Comparison of ENCODE assay signal across 8 cellular contexts in the genomic region with DNA sequence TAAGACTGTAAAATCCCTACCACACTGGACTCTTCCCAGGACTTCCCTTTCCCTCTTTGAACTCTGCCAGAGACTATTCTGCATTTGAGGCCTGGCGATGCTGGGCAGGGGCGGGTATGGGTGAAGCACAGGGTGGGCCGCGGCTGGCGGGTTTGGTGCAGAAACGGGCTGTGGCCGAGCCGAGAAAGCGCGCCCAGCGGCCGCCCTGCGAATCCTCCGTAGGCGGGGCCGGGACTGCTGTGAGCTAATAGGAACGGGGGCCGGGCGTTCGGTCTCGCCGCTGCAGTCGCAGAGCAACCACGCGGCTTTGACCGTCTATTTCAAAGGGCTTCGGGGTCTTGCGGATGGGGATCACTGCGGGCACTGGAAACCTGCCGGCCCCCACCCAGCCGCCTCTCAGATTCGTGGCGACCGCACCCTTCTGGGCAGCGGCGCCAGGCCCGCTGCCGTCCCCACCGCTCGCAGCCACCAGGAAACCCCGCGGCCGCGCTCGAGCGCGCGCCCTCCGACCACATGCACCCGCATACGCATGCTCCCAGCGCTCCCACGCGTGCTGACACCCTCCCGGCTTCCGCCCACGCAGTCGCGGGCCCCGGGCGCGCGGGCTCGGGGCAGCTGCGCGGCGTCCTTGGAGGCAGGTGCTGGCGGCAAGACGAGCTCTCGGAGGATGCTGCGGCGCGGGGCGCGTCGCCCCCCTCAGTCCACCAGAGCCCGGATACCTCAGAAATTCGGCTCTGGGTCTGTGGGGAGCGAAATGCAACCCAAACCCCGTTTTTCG. TPM values are rescaled to one million over a fixed set of nuclear protein-coding genes. Genes with fewer than 3 reads are reported as not detected.
DNase-seq lines count a peak whose midpoint lies in the region; FAIRE-seq lines count a peak whose summit lies in the region.

No MANE protein-coding gene starts in this region.

- H3K79me1 ChIP-seq in neuronal stem cell (ENCODE audit: low read depth, low read length) = no peaks in the 10 kb centered on the region

- peak overlapping the region; percentile 17 for H2BK12ac ChIP-seq in neuronal stem cell (ENCODE audit: low read length)

- H3K36me3 ChIP-seq in ES-I3 (ENCODE audit: insufficient read depth, low read length) (no peaks in the 10 kb centered on the region), GM23248 (ENCODE audit: low read depth) (no peaks in the 10 kb centered on the region), SJCRH30 (no peaks in the 10 kb centered on the region), neuronal stem cell (replicated peaks in 1 of 2; ENCODE audit: control insufficient read depth in 2 of 2, insufficient read depth in 2 of 2, low read length in 2 of 2) (peaks cover 0 to 11% of the 10 kb centered on the region in 2 donors), subcutaneous abdominal adipose tissue (ENCODE audit: control insufficient read depth in 5 of 5, insufficient read depth in 5 of 5, low read length in 5 of 5) (no peaks in the 10 kb centered on the region)

- peak overlapping the region; percentile 86 for H2BK15ac ChIP-seq in neuronal stem cell (ENCODE audit: low read length)

- H4K8ac ChIP-seq in neuronal stem cell (ENCODE audit: low read depth, low read length) = no peak overlapping the region

- peak overlapping the region; percentile 98 for H3K18ac ChIP-seq in neuronal stem cell (ENCODE audit: low read length)

- no peaks in the 10 kb centered on the region for H3K79me2 ChIP-seq in GM23248 (ENCODE audit: insufficient read depth)

- peaks cover 46% of the 10 kb centered on the region for H3F3A ChIP-seq in GM23248 (ENCODE audit: insufficient read depth)

- in situ Hi-C loops in GM23248 (cut with MboI) = loop anchor here (25.0 kb wide), 1 partner anchor 534 kb away; no protein-coding TSS in a partner anchor

- H3K9ac ChIP-seq in ES-I3 (ENCODE audit: low read depth, low read length) = peak overlapping the region; percentile 97
- peak overlapping the region; percentile 91 for H3K9ac ChIP-seq in GM23248
- peak overlapping the region; percentile 95 for H3K9ac ChIP-seq in neuronal stem cell (ENCODE audit: low read depth, low read length, poor library complexity)
- H3K9ac ChIP-seq in subcutaneous abdominal adipose tissue (ENCODE audit: low read length in 5 of 5) = peak overlapping the region; percentile 48 to 92 (median 77)

- H3K4me3 ChIP-seq in GM23248 (peak overlapping the region; percentile 94), SJCRH30 (peak overlapping the region; percentile 97), neuronal stem cell (ENCODE audit: low read length in 2 of 2) (peak overlapping the region; percentile 81 to 98), subcutaneous abdominal adipose tissue (ENCODE audit: low read depth in 1 of 5, low read length in 5 of 5) (peak overlapping the region; percentile 23 to 92 (median 87))

- H3K9me2 ChIP-seq in GM23248 (ENCODE audit: insufficient read depth) = no peaks in the 10 kb centered on the region

- H3K23ac ChIP-seq in neuronal stem cell (ENCODE audit: low read depth, low read length, poor library complexity) = peak overlapping the region; percentile 92

- H3K9me3 ChIP-seq in ES-I3 (ENCODE audit: control insufficient read depth, insufficient read depth, low read length) (no peaks in the 10 kb centered on the region), GM23248 (ENCODE audit: low read depth) (no peaks in the 10 kb centered on the region), SJCRH30 (replicated peaks) (peaks cover 5% of the 10 kb centered on the region; the same call in 1 of the 2 replicates), neuronal stem cell (replicated peaks in 1 of 2; ENCODE audit: control insufficient read depth in 2 of 2, insufficient read depth in 1 of 2, low read depth in 1 of 2, low read length in 2 of 2) (peaks cover 1 to 16% of the 10 kb centered on the region in 2 donors), subcutaneous abdominal adipose tissue (ENCODE audit: control insufficient read depth in 5 of 5, low read length in 5 of 5) (no peaks in the 10 kb centered on the region)

- no peaks in the 10 kb centered on the region for H4K20me1 ChIP-seq in GM23248 (ENCODE audit: insufficient read depth)

- no peak overlapping the region for H2AK5ac ChIP-seq in neuronal stem cell (ENCODE audit: low read depth, low read length)

- peak overlapping the region; percentile 91 for H2BK5ac ChIP-seq in neuronal stem cell (ENCODE audit: low read length)

- H2BK120ac ChIP-seq in neuronal stem cell (ENCODE audit: low read depth, low read length) = peak overlapping the region; percentile 67

- 0 to 2% methylated on average over 73 to 78 of the region's 81 CpGs for WGBS in GM23248 (ENCODE audit: low coverage in 1 of 2, low lambda C conversion rate in 2 of 2, missing lambda C conversion rate in 2 of 2), 2 experiments
- no CpG with 5 or more reads among the region's 81 CpGs for WGBS in neuronal stem cell (ENCODE audit: extremely low coverage in 2 of 2, insufficient read length in 2 of 2, insufficient replicate concordance in 1 of 2), 2 donors

- FAIRE-seq in frontal cortex (lab: Jason Lieb, UNC) = no peak

- no peaks in the 10 kb centered on the region for H3K4me1 ChIP-seq in ES-I3 (ENCODE audit: insufficient read depth, low read length)
- H3K4me1 ChIP-seq in GM23248 (ENCODE audit: insufficient read depth) = peaks cover 39% of the 10 kb centered on the region
- peaks cover 8% of the 10 kb centered on the region for H3K4me1 ChIP-seq in SJCRH30
- H3K4me1 ChIP-seq in neuronal stem cell (ENCODE audit: control insufficient read depth in 2 of 2, insufficient read depth in 1 of 2, low read depth in 1 of 2, low read length in 2 of 2) = peaks cover 0 to 4% of the 10 kb centered on the region in 2 donors
- H3K4me1 ChIP-seq in subcutaneous abdominal adipose tissue (ENCODE audit: control insufficient read depth in 5 of 5, insufficient read depth in 5 of 5, low read length in 5 of 5) = peaks cover 7 to 38% (median 23%) of the 10 kb centered on the region in 5 donors

- peak overlapping the region; percentile 97 for H3K4me2 ChIP-seq in GM23248 (ENCODE audit: unreplicated experiment)
- peak overlapping the region; percentile 60 for H3K4me2 ChIP-seq in neuronal stem cell (ENCODE audit: insufficient read depth, low read length, poor library complexity, severe bottlenecking)

- H2AFZ ChIP-seq in GM23248 (peak overlapping the region; percentile 81), neuronal stem cell (ENCODE audit: low read length) (peak overlapping the region; percentile 97)

- H4K91ac ChIP-seq in neuronal stem cell (ENCODE audit: low read depth, low read length, poor library complexity) = no peak overlapping the region

- H3K14ac ChIP-seq in neuronal stem cell (ENCODE audit: low read length) = peak overlapping the region; percentile 86

- H3K27ac ChIP-seq in GM23248 (peak overlapping the region; percentile 98), SJCRH30 (peak overlapping the region; percentile 92), neuronal stem cell (replicated peaks; ENCODE audit: low read length) (peak overlapping the region; percentile 83), subcutaneous abdominal adipose tissue (ENCODE audit: low read depth, low read length) (peak overlapping the region; percentile 98)

- H3K27me3 ChIP-seq in GM23248 (replicated peaks; ENCODE audit: insufficient read depth) = no peaks in the 10 kb centered on the region
- no peaks in the 10 kb centered on the region for H3K27me3 ChIP-seq in SJCRH30
- H3K27me3 ChIP-seq in neuronal stem cell (ENCODE audit: control insufficient read depth in 3 of 3, insufficient read depth in 3 of 3, low read depth in 1 of 3, low read length in 3 of 3) = no peaks in the 10 kb centered on the region
- no peaks in the 10 kb centered on the region for H3K27me3 ChIP-seq in subcutaneous abdominal adipose tissue (ENCODE audit: control insufficient read depth in 5 of 5, insufficient read depth in 4 of 5, low read length in 5 of 5)

- H3K4ac ChIP-seq in neuronal stem cell (ENCODE audit: low read length) = no peak overlapping the region

- DNase-seq in GM23248 (peak; percentile 96), Kasumi-1 (lab: John Stamatoyannopoulos, UW) (peak; percentile 86 to 88), SJCRH30 (peak; percentile 94), frontal cortex (ENCODE audit: low spot score in 2 of 2) (peak; percentile 74 to 82), neuronal stem cell (ENCODE audit: low spot score) (peak; percentile 69)
- DNase-seq in activated naive CD4-positive, alpha-beta T cell treated with Interleukin-2 at 50 U/mL for 16 hours = peak; percentile 85

RNA-seq across cellular contexts. Expression of a gene that starts 32.7 kb away (rescaled TPM):
- total RNA-seq in GM23248 (2014; rRNA removed; shearing (Covaris generic)) = 31.1 and 35.8 TPM in 2 replicates
- polyA plus RNA-seq in GM23248 (2016; fragmentation: Nextera tagmentation; extraction: Ambion mirVana) = 52.8 and 62.1 TPM in 2 replicates
- 64.7 and 79.8 TPM in 2 replicates for total RNA-seq in SJCRH30 (2014; rRNA removed; shearing (Covaris generic))
- 20.8 TPM for total RNA-seq in frontal cortex
- polyA plus RNA-seq in neuronal stem cell (2013, experiment 1 of 2) = 62.9 TPM
- 64.4 TPM for polyA plus RNA-seq in neuronal stem cell (2013, experiment 2 of 2)

Comparison
In these comparisons a context has a peak if more than half of its experiments do, and no peak if none do; other contexts are left out.
1. Peak in every context shown above with its lines: DNase-seq, H3K4me3 ChIP-seq and H3K27ac ChIP-seq.